ENCODE assay signal across 8 cellular contexts in genomic region chr1:207321045-207321789, GRCh38. TPM values are rescaled to one million over a fixed set of nuclear protein-coding genes. Genes with fewer than 3 reads are reported as not detected.
DNase-seq lines count a peak whose midpoint lies in the region; ATAC-seq and TF ChIP-seq lines count a peak whose summit lies in the region.

A gene with protein sequence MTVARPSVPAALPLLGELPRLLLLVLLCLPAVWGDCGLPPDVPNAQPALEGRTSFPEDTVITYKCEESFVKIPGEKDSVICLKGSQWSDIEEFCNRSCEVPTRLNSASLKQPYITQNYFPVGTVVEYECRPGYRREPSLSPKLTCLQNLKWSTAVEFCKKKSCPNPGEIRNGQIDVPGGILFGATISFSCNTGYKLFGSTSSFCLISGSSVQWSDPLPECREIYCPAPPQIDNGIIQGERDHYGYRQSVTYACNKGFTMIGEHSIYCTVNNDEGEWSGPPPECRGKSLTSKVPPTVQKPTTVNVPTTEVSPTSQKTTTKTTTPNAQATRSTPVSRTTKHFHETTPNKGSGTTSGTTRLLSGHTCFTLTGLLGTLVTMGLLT (plus strand): TSS chr1:207321678. CDS start chr1:207321766, 88 bp downstream.

- peak within 1 kb of the TSS; percentile 97 for H3K4me3 Mint-ChIP-seq in activated T-cell treated with anti-CD3 and anti-CD28 coated beads, Interleukin-2, amount 50 U/mL, for 24 hours

- no peaks in the 10 kb centered on the region for H3K9me3 ChIP-seq in HUES64 (ENCODE audit: insufficient read depth, low read depth, low read length)
- H3K9me3 ChIP-seq in PC-9 (ENCODE audit: insufficient read depth, low read depth), result no peaks in the 10 kb centered on the region
- no peaks in the 10 kb centered on the region for H3K9me3 ChIP-seq in mucosa of rectum (ENCODE audit: control insufficient read depth in 2 of 2, low read length in 2 of 2)

- H3K36me3 ChIP-seq in HUES64 (ENCODE audit: insufficient read depth, low read length), result peaks cover 29% of the 10 kb centered on the region
- H3K36me3 ChIP-seq in PC-9 (ENCODE audit: low read depth), result peaks cover 28% of the 10 kb centered on the region
- peaks cover 4 to 5% of the 10 kb centered on the region in 2 donors for H3K36me3 ChIP-seq in mucosa of rectum (ENCODE audit: control insufficient read depth in 2 of 2, insufficient read depth in 2 of 2, low read length in 2 of 2)

- H3F3A ChIP-seq in PC-9 (ENCODE audit: insufficient read depth, low read depth), result peaks cover 14% of the 10 kb centered on the region

- peak within 1 kb of the TSS; percentile 98 for H3K27ac Mint-ChIP-seq in activated T-cell treated with anti-CD3 and anti-CD28 coated beads, Interleukin-2, amount 50 U/mL, for 24 hours

- H3K9ac ChIP-seq in HUES64 (ENCODE audit: low read depth, low read length) (peak within 1 kb of the TSS; percentile 89), mucosa of rectum (ENCODE audit: low read depth in 1 of 2, low read length in 2 of 2) (peak within 1 kb of the TSS; percentile 98 to 100)

- H3K9me2 ChIP-seq in PC-9 (ENCODE audit: insufficient read depth), result no peaks in the 10 kb centered on the region

- intact Hi-C loops in PC-9 (cut with micrococcal nuclease; ENCODE audit: unreplicated experiment), result loop anchor here (1.0 to 10.0 kb wide), 8 partner anchors 39 to 296 kb away; partner anchors contain the start of gene YOD1

- H3K27me3 ChIP-seq in HUES64 (ENCODE audit: insufficient read depth, low read length) (peaks cover 4% of the 10 kb centered on the region), PC-9 (ENCODE audit: insufficient read depth, low read depth) (no peaks in the 10 kb centered on the region), mucosa of rectum (ENCODE audit: control insufficient read depth in 2 of 2, insufficient read depth in 2 of 2, low read length in 2 of 2) (no peaks in the 10 kb centered on the region)

- H3K4me1 Mint-ChIP-seq in activated T-cell treated with anti-CD3 and anti-CD28 coated beads, Interleukin-2, amount 50 U/mL, for 24 hours (ENCODE audit: low read depth), result peaks cover 32% of the 10 kb centered on the region

- H3K4me1 ChIP-seq in HUES64 (ENCODE audit: insufficient read depth, low read length) (peaks cover 14% of the 10 kb centered on the region), PC-9 (replicated peaks; ENCODE audit: insufficient read depth) (peaks cover 48% of the 10 kb centered on the region), mucosa of rectum (ENCODE audit: control insufficient read depth in 2 of 2, insufficient read depth in 2 of 2, low read length in 2 of 2) (peaks cover 8 to 32% of the 10 kb centered on the region in 2 donors)

- ATAC-seq in GM21447 (IDR thresholded peaks at IDR 0.05; ENCODE audit: unreplicated experiment), result peak; percentile 93

- peaks cover 46% of the 10 kb centered on the region for H3K36me3 Mint-ChIP-seq in activated T-cell treated with anti-CD3 and anti-CD28 coated beads, Interleukin-2, amount 50 U/mL, for 24 hours (ENCODE audit: low read depth)

- 0 out of 2 replicates have a peak, but pooled peaks cover 10% of the 10 kb centered on the region for H4K20me1 ChIP-seq in PC-9 (ENCODE audit: insufficient read depth)

- POLR2A ChIA-PET in PC-9 (lab: Charles Lee; ENCODE audit: unreplicated experiment), result interaction anchor here (0.5 to 1.4 kb wide), 14 partner anchors 16 to 426 kb away, joined by 3 to 8 read pairs (median 4); partner anchors contain the start of gene PFKFB2

- H3K9me3 Mint-ChIP-seq in activated T-cell treated with anti-CD3 and anti-CD28 coated beads, Interleukin-2, amount 50 U/mL, for 24 hours, result no peaks in the 10 kb centered on the region

- no peaks in the 10 kb centered on the region for H3K27me3 Mint-ChIP-seq in activated T-cell treated with anti-CD3 and anti-CD28 coated beads, Interleukin-2, amount 50 U/mL, for 24 hours

- CTCF ChIA-PET in PC-9 (lab: Charles Lee), result interaction anchor here (0.5 to 0.8 kb wide), 3 partner anchors 119 to 785 kb away, joined by 3 to 4 read pairs (median 4); no protein-coding TSS in a partner anchor

- H3K27ac ChIP-seq in HUES64 (ENCODE audit: low read depth, low read length) (peak within 1 kb of the TSS; percentile 77), PC-9 (peak within 1 kb of the TSS; percentile 87), mucosa of rectum (ENCODE audit: low read depth in 2 of 2, low read length in 2 of 2) (peak within 1 kb of the TSS; percentile 93 to 96)

- H2AFZ ChIP-seq in PC-9, result peak within 1 kb of the TSS; percentile 84

- BruUV-seq in PC-9 (replicated peaks; lab: Mats Ljungman, UMichigan), result no TSS peak

- peak; percentile 79 for DNase-seq in DMS 273 treated with DMSO at 0.1 percent for 48 hours (lab: John Stamatoyannopoulos, UW)
- peak; percentile 98 to 99 for DNase-seq in PC-9
- peak; percentile 96 for DNase-seq in activated T-cell treated with anti-CD3 and anti-CD28 coated beads, Interleukin-2, amount 50 U/mL, for 24 hours
- DNase-seq in epithelial cell of proximal tubule (ENCODE audit: low read depth), result peak; percentile 78
- peak; percentile 99 for DNase-seq in stimulated activated CD8-positive, alpha-beta memory T cell treated with anti-CD3 and anti-CD28 coated beads, Interleukin-4, amount 100 ng/mL, for 48 hours

- peak within 1 kb of the TSS; percentile 89 for H3K4me3 ChIP-seq in HUES64 (ENCODE audit: low read length)
- H3K4me3 ChIP-seq in PC-9, result peak within 1 kb of the TSS; percentile 67
- H3K4me3 ChIP-seq in epithelial cell of proximal tubule (ENCODE audit: low read depth, low read length), result peak within 1 kb of the TSS; percentile 93
- peak within 1 kb of the TSS; percentile 89 to 99 for H3K4me3 ChIP-seq in mucosa of rectum (ENCODE audit: low read length in 2 of 2)

- H3K79me2 ChIP-seq in PC-9 (ENCODE audit: low read depth), result peaks cover 20% of the 10 kb centered on the region

- peak within 1 kb of the TSS; percentile 94 for H3K4me2 ChIP-seq in PC-9

- TF ChIP-seq CTCF in PC-9 (conservative IDR thresholded peaks at IDR 0.05), result no peak; the same call in 1 of the 2 replicates
- TF ChIP-seq CTCF in epithelial cell of proximal tubule (conservative IDR thresholded peaks at IDR 0.05; ENCODE audit: low read depth, low read length), result peak; percentile 51

- under 1% methylated on average over 52 of the region's 53 CpGs for WGBS in HUES64

RNA-seq across cellular contexts. Expression of the gene that starts here (rescaled TPM):
- polyA plus RNA-seq in HUES64 (2013, experiment 1 of 2), result 9.8 TPM
- polyA plus RNA-seq in HUES64 (2013, experiment 2 of 2), result 10.9 TPM
- total RNA-seq in PC-9 (2021), result 45.9 and 46.4 TPM in 2 replicates
- total RNA-seq in epithelial cell of proximal tubule, result 18.4 and 28.6 TPM in 2 replicates

Comparison
In these comparisons a context has a peak if more than half of its experiments do, and no peak if none do; other contexts are left out.
1. Peak in every context shown above with its lines: DNase-seq, ATAC-seq, H3K4me3 ChIP-seq and H3K27ac ChIP-seq.